ENCODE assay signal across 9 cellular contexts in the genomic region with DNA sequence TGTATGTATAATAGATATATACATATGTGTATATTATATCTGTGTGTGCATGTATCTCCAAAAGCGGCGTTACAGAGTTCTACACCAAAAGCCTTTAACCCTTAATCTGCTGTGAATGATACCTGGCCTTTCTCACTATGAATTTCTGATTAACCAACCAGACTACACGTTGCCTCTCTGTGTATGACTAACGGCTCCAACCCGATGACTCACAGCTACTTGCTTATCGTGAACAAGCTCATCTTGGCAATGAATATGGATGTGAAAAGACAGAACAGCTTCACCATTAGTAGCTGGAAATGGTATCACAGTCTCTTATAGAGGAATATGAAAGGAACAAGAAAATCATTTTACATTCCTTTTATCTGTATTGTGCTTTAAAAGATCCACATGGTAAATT. TPM values are rescaled to one million over a fixed set of nuclear protein-coding genes. Genes with fewer than 3 reads are reported as not detected.
A peak's percentile ranks its signal among the peaks of the same experiment; 100 is the strongest.
DNase-seq lines count a peak whose midpoint lies in the region; ATAC-seq and TF ChIP-seq lines count a peak whose summit lies in the region.
"Had no signal": no experiment of that assay in that cellular context is flagged by ENCODE, and none has a peak within 500 bp of the region (broad histone marks: within the 10 kb centered on the region; RNA-seq: fewer than 3 reads in every experiment).

No MANE protein-coding gene starts in this region.

- H3K27me3 ChIP-seq in gastroesophageal sphincter, result no peaks in the 10 kb centered on the region

- H3K4me1 Mint-ChIP-seq in activated CD4-positive, alpha-beta T cell treated with anti-CD3 and anti-CD28 coated beads, Interleukin-2, amount 10 ng/mL, durations not matched to agents 24 days and 14 days, result no peaks in the 10 kb centered on the region

- peak; percentile 48 for ATAC-seq in gastroesophageal sphincter
- ATAC-seq in GM18858 (IDR thresholded peaks at IDR 0.05; ENCODE audit: unreplicated experiment), result no peak
- ATAC-seq in HG03135 (IDR thresholded peaks at IDR 0.05; ENCODE audit: unreplicated experiment), result no peak

- 25 to 41% methylated on average over 6 of the region's 6 CpGs for WGBS in gastroesophageal sphincter (ENCODE audit: low coverage in 1 of 2), 2 donors

- no peak for TF ChIP-seq EP300 in gastroesophageal sphincter (IDR thresholded peaks at IDR 0.05)

- TF ChIP-seq CTCF in HFF-Myc (IDR thresholded peaks at IDR 0.05; ENCODE audit: low read depth, low read length, missing control alignments), result no peak
- TF ChIP-seq CTCF in gastroesophageal sphincter (IDR thresholded peaks at IDR 0.05), result no peak

- H3K36me3 ChIP-seq in gastroesophageal sphincter, result peaks cover 0 to 41% of the 10 kb centered on the region in 2 donors
- H3K36me3 ChIP-seq: prostate gland had no signal

- no peak overlapping the region for H3K27ac ChIP-seq in gastroesophageal sphincter
- H3K27ac ChIP-seq: prostate gland had no signal

- H3K27me3 Mint-ChIP-seq in activated CD4-positive, alpha-beta T cell treated with anti-CD3 and anti-CD28 coated beads, Interleukin-2, amount 10 ng/mL, durations not matched to agents 24 days and 14 days, result no peaks in the 10 kb centered on the region

- H3K4me3 Mint-ChIP-seq in activated CD4-positive, alpha-beta T cell treated with anti-CD3 and anti-CD28 coated beads, Interleukin-2, amount 10 ng/mL, durations not matched to agents 24 days and 14 days, result no peak overlapping the region

- peaks cover 17% of the 10 kb centered on the region for H3K9me3 Mint-ChIP-seq in activated CD4-positive, alpha-beta T cell treated with anti-CD3 and anti-CD28 coated beads, Interleukin-2, amount 10 ng/mL, durations not matched to agents 24 days and 14 days

- H3K9me3 ChIP-seq in gastroesophageal sphincter, result no peaks in the 10 kb centered on the region
- H3K9me3 ChIP-seq: prostate gland had no signal

- H3K4me1 ChIP-seq in gastroesophageal sphincter, result no peaks in the 10 kb centered on the region
- H3K4me1 ChIP-seq: prostate gland had no signal

- no peak overlapping the region for H3K27ac Mint-ChIP-seq in activated CD4-positive, alpha-beta T cell treated with anti-CD3 and anti-CD28 coated beads, Interleukin-2, amount 10 ng/mL, durations not matched to agents 24 days and 14 days

- H3K36me3 Mint-ChIP-seq in activated CD4-positive, alpha-beta T cell treated with anti-CD3 and anti-CD28 coated beads, Interleukin-2, amount 10 ng/mL, durations not matched to agents 24 days and 14 days (ENCODE audit: low read depth), result no peaks in the 10 kb centered on the region

- H3K4me3 ChIP-seq in HFF-Myc (replicated peaks; ENCODE audit: low read depth, low read length) (no peak overlapping the region), gastroesophageal sphincter (no peak overlapping the region)
- H3K4me3 ChIP-seq: prostate gland had no signal

- DNase-seq in HFF-Myc (ENCODE audit: extremely low read depth, low read depth) (peak; percentile 46), SW480 (ENCODE audit: low spot score) (peak; percentile 56), smooth muscle cell of the brain vasculature (ENCODE audit: low read depth, low spot score) (peak; percentile 17)
- DNase-seq in activated CD4-positive, alpha-beta T cell treated with anti-CD3 and anti-CD28 coated beads, Interleukin-2, amount 10 ng/mL, durations not matched to agents 24 days and 14 days, result no peak
- DNase-seq: NCI-H345 had no signal

- no peak for TF ChIP-seq POLR2A in gastroesophageal sphincter (IDR thresholded peaks at IDR 0.05)

- intact Hi-C loops in activated CD4-positive, alpha-beta T cell treated with anti-CD3 and anti-CD28 coated beads, Interleukin-2, amount 10 ng/mL, durations not matched to agents 24 days and 14 days (cut with micrococcal nuclease), result no loop called here

RNA-seq across cellular contexts. Expression of a gene that starts 23.8 kb away (rescaled TPM):
- 10 to 100 TPM in 1 of 4 donors, 1 to 10 TPM in 3; 4.7 to 12.5 (median 6.5) TPM for total RNA-seq in gastroesophageal sphincter
- total RNA-seq in activated CD4-positive, alpha-beta T cell treated with anti-CD3 and anti-CD28 coated beads, Interleukin-2, amount 10 ng/mL, durations not matched to agents 24 days and 14 days, result 0.49 TPM in 1 of 2 replicates, not detected in the other
